In the genomic region with DNA sequence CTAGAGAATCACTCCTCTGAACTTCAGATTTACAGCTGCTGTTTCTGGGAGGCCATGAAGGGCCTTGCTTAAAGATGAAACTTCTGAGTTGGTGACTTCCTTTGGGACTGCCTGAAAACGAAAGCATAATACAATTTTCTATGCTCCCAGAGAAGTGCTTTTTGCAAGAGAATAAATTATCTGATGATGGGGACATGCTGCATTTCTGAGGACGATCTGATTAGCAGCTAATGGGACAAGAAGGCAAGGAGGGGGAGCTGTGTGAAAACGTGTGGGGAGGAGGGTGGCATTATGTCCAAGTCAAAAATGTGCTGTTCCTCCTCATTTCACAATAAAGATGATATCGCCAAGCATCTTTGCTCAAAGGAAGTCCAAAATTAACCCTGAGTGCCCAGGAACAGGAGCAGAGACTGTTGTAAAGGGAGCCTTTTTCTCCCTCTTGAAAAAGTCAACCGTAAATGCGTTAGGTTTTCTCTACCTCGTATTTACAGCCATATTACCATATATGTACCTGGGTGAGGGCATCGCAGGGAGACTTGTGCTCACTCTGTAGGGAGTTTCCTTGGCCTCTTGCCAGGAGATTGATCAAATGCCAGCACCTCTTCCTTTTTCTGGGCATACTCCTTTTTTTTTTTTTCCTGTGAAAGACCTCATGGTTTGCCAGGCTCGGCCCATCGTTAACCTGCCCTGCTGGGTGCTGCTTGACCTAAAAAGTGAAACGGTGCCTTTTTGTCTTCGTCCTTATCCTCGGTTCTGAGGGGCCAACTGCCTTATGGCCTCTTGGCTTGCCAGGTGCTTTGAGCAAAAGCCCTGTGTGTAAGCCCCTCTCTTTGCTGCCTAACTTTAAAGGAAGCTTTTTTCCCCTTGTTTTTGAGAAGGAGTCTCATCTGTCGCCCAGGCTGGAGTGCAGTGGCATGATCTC, we compare ENCODE assay signal across 8 cellular contexts. TPM values are rescaled to one million over a fixed set of nuclear protein-coding genes. Genes with fewer than 3 reads are reported as not detected.
DNase-seq lines count a peak whose midpoint lies in the region; ATAC-seq and TF ChIP-seq lines count a peak whose summit lies in the region.

No MANE protein-coding gene starts in this region.

- TF ChIP-seq CTCF in left lung (IDR thresholded peaks at IDR 0.05) (no peak), smooth muscle cell (IDR thresholded peaks at IDR 0.05; ENCODE audit: borderline replicate concordance, insufficient read depth, poor library complexity, severe bottlenecking) (no peak)

- H3K79me2 ChIP-seq in smooth muscle cell (ENCODE audit: low read depth): no peaks in the 10 kb centered on the region

- H3F3A ChIP-seq in smooth muscle cell (ENCODE audit: low read depth): no peaks in the 10 kb centered on the region

- no peaks in the 10 kb centered on the region for H3K27me3 ChIP-seq in left lung
- H3K27me3 ChIP-seq in aorta (ENCODE audit: control insufficient read depth in 1 of 2, insufficient read depth in 2 of 2, low read length in 1 of 2): no peaks in the 10 kb centered on the region
- no peaks in the 10 kb centered on the region for H3K27me3 ChIP-seq in smooth muscle cell (ENCODE audit: low read depth)

- H3K36me3 ChIP-seq in left lung: no peaks in the 10 kb centered on the region
- H3K36me3 ChIP-seq in aorta (ENCODE audit: control insufficient read depth in 1 of 2, insufficient read depth in 2 of 2, low read length in 1 of 2): peaks cover 0 to 3% of the 10 kb centered on the region in 2 donors
- no peaks in the 10 kb centered on the region for H3K36me3 ChIP-seq in smooth muscle cell (ENCODE audit: low read depth)

- H3K4me3 ChIP-seq in left lung (no peak overlapping the region), aorta (ENCODE audit: low read length in 2 of 2) (peak overlapping the region in 1 of 2 donors; percentile 50), smooth muscle cell (no peak overlapping the region)

- H4K20me1 ChIP-seq in smooth muscle cell (ENCODE audit: low read depth): no peaks in the 10 kb centered on the region

- H3K9me3 ChIP-seq in left lung: no peaks in the 10 kb centered on the region
- no peaks in the 10 kb centered on the region for H3K9me3 ChIP-seq in aorta (ENCODE audit: control insufficient read depth, low read length)
- H3K9me3 ChIP-seq in smooth muscle cell (replicated peaks; ENCODE audit: low read depth): no peaks in the 10 kb centered on the region

- intact Hi-C loops in left lung (cut with DNase I): no loop called here
- intact Hi-C loops in aorta (cut with DNase I): no loop called here

- H3K4me2 ChIP-seq in smooth muscle cell: no peak overlapping the region

- peak overlapping the region; percentile 54 to 61 for H3K27ac ChIP-seq in left lung
- H3K27ac ChIP-seq in aorta (ENCODE audit: low read depth in 1 of 2, low read length in 2 of 2): peak overlapping the region; percentile 96 to 97
- H3K27ac ChIP-seq in smooth muscle cell (ENCODE audit: low read depth): no peak overlapping the region

- whole genome bisulfite sequencing in aorta, 2 donors: 4 to 6% methylated on average over 14 of the region's 14 CpGs
- 80% methylated on average over 14 of the region's 14 CpGs for WGBS in smooth muscle cell (ENCODE audit: low lambda C conversion rate)

- ATAC-seq in left lung (peak; percentile 15), aorta (ENCODE audit: low FRiP score) (peak; percentile 31), HG03469 (IDR thresholded peaks at IDR 0.05; ENCODE audit: unreplicated experiment) (no peak), HG03097 (IDR thresholded peaks at IDR 0.05; ENCODE audit: low FRiP score, unreplicated experiment) (no peak)

- H3K4me1 ChIP-seq in left lung (peaks cover 7 to 36% of the 10 kb centered on the region in 2 donors), aorta (ENCODE audit: control insufficient read depth in 1 of 2, insufficient read depth in 2 of 2, low read length in 2 of 2) (peaks cover 4 to 8% of the 10 kb centered on the region in 2 donors), smooth muscle cell (ENCODE audit: low read depth) (peaks cover 19% of the 10 kb centered on the region)

- peak; percentile 52 for DNase-seq in DMS 273 (lab: John Stamatoyannopoulos, UW; ENCODE audit: unreplicated experiment)
- DNase-seq in NCI-H1105 (lab: John Stamatoyannopoulos, UW): peak; percentile 21
- peak; percentile 68 for DNase-seq in activated effector memory CD4-positive, alpha-beta T cell treated with anti-CD3 and anti-CD28 coated beads, Interleukin-2, amount 50 U/mL, for 16 hours
- no peak for DNase-seq in left lung
- DNase-seq in aorta: no peak
- no peak for DNase-seq in smooth muscle cell (lab: John Stamatoyannopoulos, UW; ENCODE audit: unreplicated experiment)

- H3K9ac ChIP-seq in smooth muscle cell (ENCODE audit: low read depth): no peak overlapping the region

- no peak overlapping the region for H2AFZ ChIP-seq in smooth muscle cell (ENCODE audit: low read depth)

RNA-seq across cellular contexts. Expression of a gene that starts 11.5 kb away (rescaled TPM):
- total RNA-seq in left lung (10 to 100 TPM; 39.7 to 57.3 TPM), aorta (100 to 1,000 TPM; 227 to 294 TPM), smooth muscle cell (28.6 and 31.6 TPM in 2 replicates)
- polyA plus RNA-seq in aorta (10 to 100 TPM; 30.7 to 71.3 TPM), smooth muscle cell (16.4 and 17.9 TPM in 2 replicates)

RNA-seq across cellular contexts. Expression of a gene that starts 37.5 kb away (rescaled TPM):
- total RNA-seq in left lung (10 to 100 TPM; 34.3 to 43.9 TPM), aorta (10 to 100 TPM; 26.5 to 35.8 TPM), smooth muscle cell (29.5 and 39.4 TPM in 2 replicates)
- polyA plus RNA-seq in aorta (10 to 100 TPM; 23.3 to 30.4 TPM), smooth muscle cell (28.1 and 28.3 TPM in 2 replicates)

Comparison
In these comparisons a context has a peak if more than half of its experiments do, and no peak if none do; other contexts are left out.
1. DNase-seq: peak in DMS 273 (single experiment), NCI-H1105 (single experiment) and activated effector memory CD4-positive, alpha-beta T cell treated with anti-CD3 and anti-CD28 coated beads, Interleukin-2, amount 50 U/mL, for 16 hours (single experiment); none in left lung (0 of 2), aorta (0 of 2) and smooth muscle cell (single experiment).
2. ATAC-seq: peak in left lung (single experiment) and aorta (single experiment); none in HG03469 (single experiment) and HG03097 (single experiment).